8 cellular contexts compared by ENCODE assay signal in genomic region chr7:27161214-27161720, GRCh38. TPM values are rescaled to one million over a fixed set of nuclear protein-coding genes. Genes with fewer than 3 reads are reported as not detected.
DNase-seq lines count a peak whose midpoint lies in the region; ATAC-seq and TF ChIP-seq lines count a peak whose summit lies in the region.

No MANE protein-coding gene starts in this region.

- peak overlapping the region; percentile 99 for H2AFZ ChIP-seq in mammary epithelial cell (ENCODE audit: low read depth, low read length)

- dilution Hi-C loops in mammary epithelial cell (cut with HindIII; ENCODE audit: low sequenced_read_pairs) = no loop called here

- no peaks in the 10 kb centered on the region for H3K79me2 ChIP-seq in mammary epithelial cell (ENCODE audit: insufficient read depth, low read length)

- H3K27me3 ChIP-seq in mammary epithelial cell (ENCODE audit: insufficient read depth, low read length) = peaks cover 12% of the 10 kb centered on the region
- H3K27me3 ChIP-seq in muscle layer of colon (ENCODE audit: control insufficient read depth in 1 of 2, insufficient read depth in 2 of 2, low read length in 2 of 2) = peaks cover 0 to 13% of the 10 kb centered on the region in 2 donors

- no TSS peak for BruUV-seq in mammary epithelial cell (replicated peaks; lab: Mats Ljungman, UMichigan)

- H3K9ac ChIP-seq in mammary epithelial cell (ENCODE audit: insufficient read depth, low read length) = peak overlapping the region; percentile 37
- H3K9ac ChIP-seq in muscle layer of colon (ENCODE audit: low read length) = peak overlapping the region; percentile 14

- H3K4me2 ChIP-seq in mammary epithelial cell (ENCODE audit: insufficient read depth, low read depth, low read length) = peak overlapping the region; percentile 99

- intact Hi-C loops in mammary epithelial cell (cut with micrococcal nuclease) = loop anchor here (1.0 to 10.0 kb wide), 11 partner anchors 11 to 1266 kb away; partner anchors contain the start of genes CBX3, HNRNPA2B1 and SNX10

- no peaks in the 10 kb centered on the region for H3K36me3 ChIP-seq in mammary epithelial cell (ENCODE audit: insufficient read depth, low read length)
- H3K36me3 ChIP-seq in muscle layer of colon (ENCODE audit: insufficient read depth, low read length) = no peaks in the 10 kb centered on the region

- H3K4me3 ChIP-seq in mammary epithelial cell (replicated peaks in 1 of 3; ENCODE audit: insufficient read depth in 1 of 3, low read depth in 2 of 3, low read length in 3 of 3) = peak overlapping the region; percentile 48 to 72 (median 56)
- H3K4me3 ChIP-seq in muscle layer of colon (ENCODE audit: low read depth in 1 of 2, low read length in 2 of 2) = peak overlapping the region; percentile 38 to 71

- in situ Hi-C loops in mammary epithelial cell (cut with MboI; ENCODE audit: low sequenced_read_pairs in 2 of 2) = loop anchor here in 1 of 2 donors (25.0 kb wide), 2 partner anchors 1074 to 1274 kb away; no protein-coding TSS in a partner anchor

- DNase-seq in CD1c-positive myeloid dendritic cell (ENCODE audit: extremely low spot score) = peak; percentile 82
- DNase-seq in mammary epithelial cell = no peak
- no peak for DNase-seq in COLO829 (ENCODE audit: low spot score)
- DNase-seq in superior temporal gyrus (ENCODE audit: extremely low spot score) = no peak
- no peak for DNase-seq in NCI-H1092 (lab: John Stamatoyannopoulos, UW)

- no peaks in the 10 kb centered on the region for H4K20me1 ChIP-seq in mammary epithelial cell (ENCODE audit: insufficient read depth, low read length)

- TF ChIP-seq CTCF in LNCAP (IDR thresholded peaks at IDR 0.05) (peak; percentile 29; the same call in 1 of the 2 replicates), mammary epithelial cell (conservative IDR thresholded peaks at IDR 0.05 in 1 of 2, IDR thresholded peaks at IDR 0.05 in 1 of 2; ENCODE audit: extremely low read depth in 1 of 2, insufficient read depth in 1 of 2, low read depth in 1 of 2, low read length in 2 of 2) (no peak)

- H3K27ac ChIP-seq in mammary epithelial cell (ENCODE audit: insufficient read depth, low read depth, low read length) (no peak overlapping the region), muscle layer of colon (ENCODE audit: low read depth, low read length) (peak overlapping the region; percentile 64)

- H3K4me1 ChIP-seq in mammary epithelial cell (ENCODE audit: insufficient read depth, low read length) = peaks cover 56% of the 10 kb centered on the region
- H3K4me1 ChIP-seq in muscle layer of colon (ENCODE audit: insufficient read depth, low read length) = peaks cover 6% of the 10 kb centered on the region

- CTCF ChIA-PET in mammary epithelial cell (lab: Charles Lee; ENCODE audit: low non-redundant PET) = interaction anchor here (0.5 to 1.0 kb wide), 3 partner anchors 480 to 792 kb away, joined by 3 to 4 read pairs (median 4); no protein-coding TSS in a partner anchor

- H3K9me3 ChIP-seq in mammary epithelial cell (replicated peaks; ENCODE audit: insufficient read depth, low read length) (peaks cover 13% of the 10 kb centered on the region), muscle layer of colon (ENCODE audit: low read length) (no peaks in the 10 kb centered on the region)

- no peak for ATAC-seq in HG02970 (IDR thresholded peaks at IDR 0.05; ENCODE audit: low FRiP score, unreplicated experiment)

- 5% methylated on average over 13 of the region's 27 CpGs for WGBS in mammary epithelial cell (ENCODE audit: low coverage, missing lambda C conversion rate)

RNA-seq across cellular contexts. Expression of gene HOXA9, which starts 4.1 kb away (rescaled TPM):
- 10 to 100 TPM in 1 of 2 donors, 1 to 10 TPM in 1; 7.8 to 25.1 TPM for total RNA-seq in mammary epithelial cell
- polyA plus RNA-seq in mammary epithelial cell = 0.03 TPM
- not detected for polyA minus RNA-seq in mammary epithelial cell

RNA-seq across cellular contexts. Expression of gene HOXA7, which starts 4.8 kb away (rescaled TPM):
- total RNA-seq in mammary epithelial cell = 1 to 10 TPM; 2.3 to 8.0 TPM
- 3.9 TPM for polyA plus RNA-seq in mammary epithelial cell
- polyA minus RNA-seq in mammary epithelial cell = 3.7 TPM

RNA-seq across cellular contexts. Expression of gene HOXA3, which starts 8.9 kb away (rescaled TPM):
- total RNA-seq in mammary epithelial cell = 1 to 10 TPM; 2.0 to 9.9 TPM
- 1.4 TPM for polyA plus RNA-seq in mammary epithelial cell
- 0.83 TPM for polyA minus RNA-seq in mammary epithelial cell

RNA-seq across cellular contexts. Expression of gene HOXA10, which starts 12.9 kb away (rescaled TPM):
- 1 to 10 TPM; 4.2 to 4.3 TPM for total RNA-seq in mammary epithelial cell
- polyA plus RNA-seq in mammary epithelial cell = 0.18 TPM
- polyA minus RNA-seq in mammary epithelial cell = not detected

RNA-seq across cellular contexts. Expression of gene HOXA6, which starts 13.7 kb away (rescaled TPM):
- 1 to 10 TPM; 3.1 to 4.7 TPM for total RNA-seq in mammary epithelial cell
- 0.71 TPM for polyA plus RNA-seq in mammary epithelial cell
- polyA minus RNA-seq in mammary epithelial cell = 1.1 TPM
